In the genomic region with DNA sequence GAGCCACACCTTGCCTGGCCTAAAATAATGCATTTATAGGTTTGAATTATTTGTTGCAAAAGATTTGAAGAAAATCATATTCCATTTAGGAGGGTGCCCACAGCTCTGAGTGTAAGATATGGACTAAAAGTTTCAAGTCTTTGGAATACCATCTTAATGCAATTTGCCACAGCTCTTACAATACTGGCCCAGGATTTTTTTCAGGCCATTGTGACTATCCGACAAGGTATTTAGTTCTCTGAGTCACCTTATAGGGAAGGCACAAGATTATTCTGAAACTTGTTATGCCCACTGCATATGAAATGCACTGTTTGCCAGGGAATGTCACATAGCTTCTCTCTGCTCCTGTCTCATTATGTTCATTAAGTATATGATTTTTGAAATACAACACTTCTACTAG, we compare ENCODE assay signal across 23 cellular contexts. TPM values are rescaled to one million over a fixed set of nuclear protein-coding genes. Genes with fewer than 3 reads are reported as not detected.
A peak's percentile ranks its signal among the peaks of the same experiment; 100 is the strongest.
DNase-seq lines count a peak whose midpoint lies in the region; ATAC-seq and TF ChIP-seq lines count a peak whose summit lies in the region.
"Had no signal": no experiment of that assay in that cellular context is flagged by ENCODE, and none has a peak within 500 bp of the region (broad histone marks: within the 10 kb centered on the region; RNA-seq: fewer than 3 reads in every experiment).

No MANE protein-coding gene starts in this region.

- no peaks in the 10 kb centered on the region for H3K27me3 Mint-ChIP-seq in activated CD4-positive, alpha-beta T cell treated with anti-CD3 and anti-CD28 coated beads for 36 hours
- H3K27me3 Mint-ChIP-seq: B cell, memory B cell had no signal

- no peak overlapping the region for H3K27ac ChIP-seq in osteoblast (ENCODE audit: low read depth, low read length)
- H3K27ac ChIP-seq in aorta (ENCODE audit: low read depth in 1 of 2, low read length in 2 of 2) = no peak overlapping the region
- H3K27ac ChIP-seq: neutrophil, psoas muscle, upper lobe of left lung had no signal

- H3K4me3 ChIP-seq in osteoblast (ENCODE audit: insufficient read depth, low read length) (no peak overlapping the region), aorta (ENCODE audit: low read length in 2 of 2) (no peak overlapping the region)
- H3K4me3 ChIP-seq: psoas muscle, upper lobe of left lung had no signal

- H3K9me3 ChIP-seq in osteoblast (ENCODE audit: low read depth, low read length) (no peaks in the 10 kb centered on the region), aorta (ENCODE audit: control insufficient read depth, low read length) (no peaks in the 10 kb centered on the region)
- H3K9me3 ChIP-seq: neutrophil, psoas muscle, upper lobe of left lung had no signal

- peaks cover 8% of the 10 kb centered on the region for H3K79me2 ChIP-seq in osteoblast (ENCODE audit: insufficient read depth, low read length)

- no peak for TF ChIP-seq CTCF in osteoblast (IDR thresholded peaks at IDR 0.05; ENCODE audit: extremely low read depth, low read depth, low read length)

- WGBS in aorta, 2 donors = 90 to 91% methylated on average over 1 of the region's 1 CpG

- H3K4me3 Mint-ChIP-seq in activated CD4-positive, alpha-beta T cell treated with anti-CD3 and anti-CD28 coated beads for 36 hours = no peak overlapping the region
- H3K4me3 Mint-ChIP-seq: B cell; endodermal cell; memory B cell; T-helper 2 cell treated with Interferon-gamma antibody and Interleukin-4, amounts not matched to agents 5 μg/mL and 100 μg/mL, for 36 hours had no signal

- H3K4me2 ChIP-seq in osteoblast (ENCODE audit: insufficient read depth, low read length) = no peak overlapping the region

- no peaks in the 10 kb centered on the region for H3K9me3 Mint-ChIP-seq in activated CD4-positive, alpha-beta T cell treated with anti-CD3 and anti-CD28 coated beads for 36 hours (ENCODE audit: low read depth)
- H3K9me3 Mint-ChIP-seq: endodermal cell; memory B cell; T-helper 2 cell treated with Interferon-gamma antibody and Interleukin-4, amounts not matched to agents 5 μg/mL and 100 μg/mL, for 36 hours had no signal

- H3K36me3 Mint-ChIP-seq in activated CD4-positive, alpha-beta T cell treated with anti-CD3 and anti-CD28 coated beads for 36 hours (ENCODE audit: low read depth) = peaks cover 63% of the 10 kb centered on the region

- H3K27me3 ChIP-seq in osteoblast (ENCODE audit: insufficient read depth, low read length) = no peaks in the 10 kb centered on the region
- H3K27me3 ChIP-seq in aorta (ENCODE audit: control insufficient read depth in 1 of 2, insufficient read depth in 2 of 2, low read length in 1 of 2) = no peaks in the 10 kb centered on the region
- H3K27me3 ChIP-seq: neutrophil, upper lobe of left lung had no signal

- H3K4me1 ChIP-seq in osteoblast (ENCODE audit: insufficient read depth, low read length) (peaks cover 9% of the 10 kb centered on the region), aorta (ENCODE audit: control insufficient read depth in 1 of 2, insufficient read depth in 2 of 2, low read length in 2 of 2) (no peaks in the 10 kb centered on the region)
- H3K4me1 ChIP-seq: psoas muscle had no signal

- ATAC-seq in activated CD4-positive, alpha-beta T cell treated with anti-CD3 and anti-CD28 coated beads for 36 hours = no peak
- no peak for ATAC-seq in aorta (ENCODE audit: low FRiP score)
- ATAC-seq in HG03045 (IDR thresholded peaks at IDR 0.05; ENCODE audit: unreplicated experiment) = no peak
- ATAC-seq: psoas muscle had no signal

- H2AFZ ChIP-seq in osteoblast (ENCODE audit: low read length) = no peak overlapping the region

- peak overlapping the region; percentile 17 for H3K27ac Mint-ChIP-seq in activated CD4-positive, alpha-beta T cell treated with anti-CD3 and anti-CD28 coated beads for 36 hours
- H3K27ac Mint-ChIP-seq: B cell; endodermal cell; memory B cell; T-helper 2 cell treated with Interferon-gamma antibody and Interleukin-4, amounts not matched to agents 5 μg/mL and 100 μg/mL, for 36 hours had no signal

- CTCF ChIA-PET in activated CD4-positive, alpha-beta T cell treated with anti-CD3 and anti-CD28 coated beads for 36 hours (lab: Charles Lee) = interaction anchor here (0.6 kb wide), 1 partner anchor 21 kb away, joined by 3 read pairs; no protein-coding TSS in a partner anchor

- no peak for DNase-seq in activated CD4-positive, alpha-beta T cell treated with anti-CD3 and anti-CD28 coated beads for 36 hours
- DNase-seq in activated CD4-positive, alpha-beta T cell treated with anti-CD3 and anti-CD28 coated beads, Interleukin-2, amount 50 U/mL, for 1 hour = no peak
- DNase-seq in HT1080 (ENCODE audit: low read depth) = peak; percentile 6
- DNase-seq in astrocyte of the hippocampus (ENCODE audit: low read depth, low spot score) = peak; percentile 60
- peak; percentile 73 for DNase-seq in osteoblast (ENCODE audit: insufficient read length, low spot score, missing footprints)
- no peak for DNase-seq in aorta
- no peak for DNase-seq in NCI-H1048 (lab: John Stamatoyannopoulos, UW)
- DNase-seq: 8988T; activated CD8-positive, alpha-beta memory T cell treated with anti-CD3 and anti-CD28 coated beads, Interleukin-2, amount 50 U/mL, for 48 hours; cortex of kidney; DMS53; endodermal cell; H7; NCI-H1436; NCI-H446; NCI-H82; psoas muscle; upper lobe of left lung had no signal

- POLR2A ChIA-PET in activated CD4-positive, alpha-beta T cell treated with anti-CD3 and anti-CD28 coated beads for 36 hours (lab: Charles Lee) = no interaction called here

- H3K4me1 Mint-ChIP-seq in activated CD4-positive, alpha-beta T cell treated with anti-CD3 and anti-CD28 coated beads for 36 hours = peaks cover 32% of the 10 kb centered on the region
- H3K4me1 Mint-ChIP-seq: B cell, endodermal cell had no signal

- peaks cover 3% of the 10 kb centered on the region for H4K20me1 ChIP-seq in osteoblast (ENCODE audit: insufficient read depth, low read length)

- peaks cover 50% of the 10 kb centered on the region for H3K36me3 ChIP-seq in osteoblast (ENCODE audit: insufficient read depth, low read length)
- peaks cover 1 to 13% of the 10 kb centered on the region in 2 donors for H3K36me3 ChIP-seq in aorta (ENCODE audit: control insufficient read depth in 1 of 2, insufficient read depth in 2 of 2, low read length in 1 of 2)

- intact Hi-C loops in activated CD4-positive, alpha-beta T cell treated with anti-CD3 and anti-CD28 coated beads for 36 hours (cut with DNase I, micrococcal nuclease) = no loop called here
- intact Hi-C loops in aorta (cut with DNase I) = no loop called here

RNA-seq across cellular contexts. Expression of gene SLC6A13, which starts 29.6 kb away (rescaled TPM):
- total RNA-seq in activated CD4-positive, alpha-beta T cell treated with anti-CD3 and anti-CD28 coated beads for 36 hours = under 1 TPM; 0.16 to 0.30 TPM
- total RNA-seq in HT1080 (2014; rRNA removed; shearing (Covaris generic)) = 0.20 TPM in 1 of 2 replicates, not detected in the other
- polyA plus RNA-seq in HT1080 (2015; cell fraction: cytosol; rRNA removed) = not detected in 2 replicates
- polyA plus RNA-seq in HT1080 (2015; cell fraction: nucleus; rRNA removed) = 0.29 and 0.41 TPM in 2 replicates
- total RNA-seq in osteoblast = not detected in 2 replicates
- under 1 TPM in 1 of 2 donors, not detected in 1; 0.90 TPM for total RNA-seq in aorta
- polyA plus RNA-seq in aorta = not detected
- total RNA-seq: H7 had no signal

Comparison
In these comparisons a context has a peak if more than half of its experiments do, and no peak if none do; other contexts are left out.
1. DNase-seq: peak in HT1080 (single experiment), astrocyte of the hippocampus (single experiment) and osteoblast (single experiment); none in activated CD4-positive, alpha-beta T cell treated with anti-CD3 and anti-CD28 coated beads for 36 hours (single experiment), activated CD4-positive, alpha-beta T cell treated with anti-CD3 and anti-CD28 coated beads, Interleukin-2, amount 50 U/mL, for 1 hour (single experiment), aorta (0 of 2) and NCI-H1048 (single experiment).